Comparison of ENCODE assay signal across 18 cellular contexts in the genomic region with DNA sequence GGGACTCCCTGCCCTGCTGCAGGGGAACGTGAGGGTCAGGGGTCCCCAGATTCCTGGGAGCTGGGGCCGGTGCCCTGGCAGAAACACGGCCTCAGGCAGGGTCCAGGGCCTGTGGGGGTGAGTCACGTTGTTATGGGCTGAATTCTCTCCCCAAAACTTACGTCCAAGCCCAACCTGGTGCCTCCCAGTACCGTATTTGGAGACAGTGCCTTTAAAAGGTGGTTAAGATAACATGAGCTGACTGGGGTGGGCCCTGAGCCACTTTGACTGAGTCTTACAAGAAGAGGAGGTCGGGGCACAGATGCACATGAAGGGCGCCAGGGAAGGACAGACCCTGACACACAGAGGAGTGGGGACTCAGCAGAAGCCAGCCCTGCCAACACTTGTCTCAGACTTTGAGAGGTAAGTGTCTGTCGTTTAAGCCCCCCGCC.
A peak's percentile ranks its signal among the peaks of the same experiment; 100 is the strongest.
DNase-seq lines count a peak whose midpoint lies in the region; ATAC-seq and TF ChIP-seq lines count a peak whose summit lies in the region.
"Had no signal": no experiment of that assay in that cellular context is flagged by ENCODE, and none has a peak within 500 bp of the region (broad histone marks: within the 10 kb centered on the region; RNA-seq: fewer than 3 reads in every experiment).

No MANE protein-coding gene starts in this region.

- peak overlapping the region; percentile 42 for H3K27ac ChIP-seq in HUES48 (ENCODE audit: low read depth, low read length)
- no peak overlapping the region for H3K27ac ChIP-seq in endodermal cell (ENCODE audit: low read depth, low read length)
- H3K27ac ChIP-seq: GM23248, SJCRH30 had no signal

- 65 to 95% methylated on average over 2 to 10 of the region's 10 CpGs for WGBS in endodermal cell (ENCODE audit: insufficient coverage in 1 of 2, insufficient read length in 1 of 2), 2 experiments

- H3K9ac ChIP-seq in HUES48 (ENCODE audit: low read depth, low read length) (no peak overlapping the region), endodermal cell (ENCODE audit: extremely low read depth, low read length, poor library complexity, severe bottlenecking) (no peak overlapping the region)
- H3K9ac ChIP-seq: GM23248 had no signal

- H3K27ac Mint-ChIP-seq in endodermal cell, result peak overlapping the region; percentile 28
- peak overlapping the region in 7 of 10 donors; percentile 0 to 99 (median 51) for H3K27ac Mint-ChIP-seq in naive thymus-derived CD8-positive, alpha-beta T cell
- peak overlapping the region; percentile 56 for H3K27ac Mint-ChIP-seq in stimulated activated effector memory CD8-positive, alpha-beta T cell treated with anti-CD3 and anti-CD28 coated beads, Interleukin-12 subunit alpha, Interleukin-12 subunit beta, amount 100 ng/mL, for 72 hours

- no peak overlapping the region for H3K4me3 ChIP-seq in HUES48 (ENCODE audit: low read depth, low read length)
- H3K4me3 ChIP-seq in endodermal cell (ENCODE audit: low read length), result no peak overlapping the region
- H3K4me3 ChIP-seq: GM23248, SJCRH30 had no signal

- peaks cover 6% of the 10 kb centered on the region for H3K9me3 Mint-ChIP-seq in endodermal cell
- no peaks in the 10 kb centered on the region for H3K9me3 Mint-ChIP-seq in naive thymus-derived CD8-positive, alpha-beta T cell
- no peaks in the 10 kb centered on the region for H3K9me3 Mint-ChIP-seq in stimulated activated effector memory CD8-positive, alpha-beta T cell treated with anti-CD3 and anti-CD28 coated beads, Interleukin-12 subunit alpha, Interleukin-12 subunit beta, amount 100 ng/mL, for 72 hours

- no peak overlapping the region for H3K4me3 Mint-ChIP-seq in endodermal cell
- H3K4me3 Mint-ChIP-seq in naive thymus-derived CD8-positive, alpha-beta T cell, result no peak overlapping the region
- H3K4me3 Mint-ChIP-seq in stimulated activated effector memory CD8-positive, alpha-beta T cell treated with anti-CD3 and anti-CD28 coated beads, Interleukin-12 subunit alpha, Interleukin-12 subunit beta, amount 100 ng/mL, for 72 hours, result no peak overlapping the region

- H3K9me3 ChIP-seq in HUES48 (ENCODE audit: control insufficient read depth, insufficient read depth, low read length) (no peaks in the 10 kb centered on the region), endodermal cell (ENCODE audit: control insufficient read depth, low read length) (no peaks in the 10 kb centered on the region)
- H3K9me3 ChIP-seq: SJCRH30 had no signal

- peaks cover 27% of the 10 kb centered on the region for H3K27me3 Mint-ChIP-seq in endodermal cell (ENCODE audit: insufficient read depth)
- no peaks in the 10 kb centered on the region for H3K27me3 Mint-ChIP-seq in naive thymus-derived CD8-positive, alpha-beta T cell

- H3K4me1 ChIP-seq in HUES48 (ENCODE audit: control insufficient read depth, insufficient read depth, low read length), result peaks cover 27% of the 10 kb centered on the region
- peaks cover 19% of the 10 kb centered on the region for H3K4me1 ChIP-seq in endodermal cell (ENCODE audit: control insufficient read depth, insufficient read depth, low read length)
- H3K4me1 ChIP-seq: SJCRH30 had no signal

- POLR2A ChIA-PET in naive thymus-derived CD8-positive, alpha-beta T cell (lab: Charles Lee), result interaction anchor here (4.8 kb wide), 1 partner anchor 32 kb away, joined by 85 read pairs; no protein-coding TSS in a partner anchor

- H3K36me3 Mint-ChIP-seq in endodermal cell (ENCODE audit: low read depth), result peaks cover 19% of the 10 kb centered on the region
- H3K36me3 Mint-ChIP-seq in naive thymus-derived CD8-positive, alpha-beta T cell, result peaks cover 0 to 11% (median 3%) of the 10 kb centered on the region in 3 donors
- H3K36me3 Mint-ChIP-seq in stimulated activated effector memory CD8-positive, alpha-beta T cell treated with anti-CD3 and anti-CD28 coated beads, Interleukin-12 subunit alpha, Interleukin-12 subunit beta, amount 100 ng/mL, for 72 hours, result no peaks in the 10 kb centered on the region

- DNase-seq in endodermal cell, result no peak
- DNase-seq in naive thymus-derived CD8-positive, alpha-beta T cell, result no peak
- DNase-seq in stimulated activated effector memory CD8-positive, alpha-beta T cell treated with anti-CD3 and anti-CD28 coated beads, Interleukin-12 subunit alpha, Interleukin-12 subunit beta, amount 100 ng/mL, for 72 hours (ENCODE audit: low spot score in 2 of 2), result no peak
- DNase-seq in GM03348 (ENCODE audit: low spot score), result no peak
- no peak for DNase-seq in GM20000 (ENCODE audit: low spot score)
- no peak for DNase-seq in DMS 273 (lab: John Stamatoyannopoulos, UW; ENCODE audit: unreplicated experiment)
- DNase-seq in superior temporal gyrus (ENCODE audit: extremely low spot score), result no peak
- DNase-seq: C1 segment of cervical spinal cord, DMS79 treated with DMSO at 0.1 percent for 48 hours, GM23248, KBM-7, NCI-H1417, NCI-H1930, NCI-H345, NCI-H524 treated with DMSO at 0.1 percent for 48 hours, SJCRH30 had no signal

- no peak for TF ChIP-seq CTCF in endodermal cell (conservative IDR thresholded peaks at IDR 0.05)
- no peak for TF ChIP-seq CTCF in GM20000 (IDR thresholded peaks at IDR 0.05; ENCODE audit: extremely low read depth, missing control alignments)

- peaks cover 44% of the 10 kb centered on the region for H3K4me1 Mint-ChIP-seq in endodermal cell
- peaks cover 22 to 42% (median 41%) of the 10 kb centered on the region in 4 donors for H3K4me1 Mint-ChIP-seq in naive thymus-derived CD8-positive, alpha-beta T cell
- peaks cover 32% of the 10 kb centered on the region for H3K4me1 Mint-ChIP-seq in stimulated activated effector memory CD8-positive, alpha-beta T cell treated with anti-CD3 and anti-CD28 coated beads, Interleukin-12 subunit alpha, Interleukin-12 subunit beta, amount 100 ng/mL, for 72 hours

- ATAC-seq in naive thymus-derived CD8-positive, alpha-beta T cell, result no peak
- no peak for ATAC-seq in stimulated activated effector memory CD8-positive, alpha-beta T cell treated with anti-CD3 and anti-CD28 coated beads, Interleukin-12 subunit alpha, Interleukin-12 subunit beta, amount 100 ng/mL, for 72 hours
- ATAC-seq: HepG2 had no signal

- H3K27me3 ChIP-seq in HUES48 (ENCODE audit: control insufficient read depth, insufficient read depth, low read length) (peaks cover 25% of the 10 kb centered on the region), endodermal cell (ENCODE audit: control insufficient read depth, insufficient read depth, low read length, poor library complexity, severe bottlenecking) (peaks cover 10% of the 10 kb centered on the region)

- H3K36me3 ChIP-seq in HUES48 (ENCODE audit: control insufficient read depth, insufficient read depth, low read length) (peaks cover 16% of the 10 kb centered on the region), endodermal cell (ENCODE audit: control insufficient read depth, insufficient read depth, low read length) (peaks cover 20% of the 10 kb centered on the region)
- H3K36me3 ChIP-seq: SJCRH30 had no signal
